Comparison of ENCODE assay signal across 1 cellular context in the genomic region with DNA sequence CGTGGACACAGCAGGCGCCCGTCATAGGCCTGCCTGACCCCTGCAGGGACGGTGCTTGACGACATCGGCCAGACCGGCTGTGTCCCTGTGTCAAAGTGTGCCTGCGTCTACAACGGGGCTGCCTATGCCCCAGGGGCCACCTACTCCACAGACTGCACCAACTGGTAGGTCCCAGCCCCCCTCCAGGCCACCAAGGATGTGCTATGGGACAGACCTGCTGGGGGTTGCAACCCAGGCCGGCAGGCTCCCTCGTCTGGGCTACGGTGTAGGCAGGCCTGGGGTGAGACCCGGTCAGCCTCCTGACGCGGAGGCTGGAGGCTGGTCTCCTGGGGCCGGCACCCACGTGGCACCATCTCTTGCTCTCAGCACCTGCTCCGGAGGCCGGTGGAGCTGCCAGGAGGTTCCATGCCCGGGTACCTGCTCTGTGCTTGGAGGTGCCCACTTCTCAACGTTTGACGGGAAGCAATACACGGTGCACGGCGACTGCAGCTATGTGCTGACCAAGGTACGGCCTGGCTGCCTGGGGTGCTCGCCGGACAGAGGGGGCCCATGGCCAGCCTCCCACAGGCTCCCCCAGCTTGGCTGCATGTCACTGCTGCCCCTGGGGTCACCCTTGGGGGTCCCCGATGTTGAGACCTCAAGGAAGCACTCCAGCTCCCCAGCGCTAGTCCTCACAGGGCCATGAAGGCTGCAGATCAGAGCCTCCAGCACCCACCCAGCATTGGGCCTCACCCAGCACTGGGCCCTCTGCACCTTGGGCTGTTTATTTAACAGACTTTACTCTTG.
TF ChIP-seq lines count a peak whose summit lies in the region.

No MANE protein-coding gene starts in this region.

TF ChIP-seq in HepG2, 621 proteins besides CTCF, POLR2A, EP300 and RAD21:
- TF ChIP-seq, protein P1, sequence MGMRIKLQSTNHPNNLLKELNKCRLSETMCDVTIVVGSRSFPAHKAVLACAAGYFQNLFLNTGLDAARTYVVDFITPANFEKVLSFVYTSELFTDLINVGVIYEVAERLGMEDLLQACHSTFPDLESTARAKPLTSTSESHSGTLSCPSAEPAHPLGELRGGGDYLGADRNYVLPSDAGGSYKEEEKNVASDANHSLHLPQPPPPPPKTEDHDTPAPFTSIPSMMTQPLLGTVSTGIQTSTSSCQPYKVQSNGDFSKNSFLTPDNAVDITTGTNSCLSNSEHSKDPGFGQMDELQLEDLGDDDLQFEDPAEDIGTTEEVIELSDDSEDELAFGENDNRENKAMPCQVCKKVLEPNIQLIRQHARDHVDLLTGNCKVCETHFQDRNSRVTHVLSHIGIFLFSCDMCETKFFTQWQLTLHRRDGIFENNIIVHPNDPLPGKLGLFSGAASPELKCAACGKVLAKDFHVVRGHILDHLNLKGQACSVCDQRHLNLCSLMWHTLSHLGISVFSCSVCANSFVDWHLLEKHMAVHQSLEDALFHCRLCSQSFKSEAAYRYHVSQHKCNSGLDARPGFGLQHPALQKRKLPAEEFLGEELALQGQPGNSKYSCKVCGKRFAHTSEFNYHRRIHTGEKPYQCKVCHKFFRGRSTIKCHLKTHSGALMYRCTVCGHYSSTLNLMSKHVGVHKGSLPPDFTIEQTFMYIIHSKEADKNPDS (CRISPR knock-in tag; IDR thresholded peaks at IDR 0.05) = no peak
- TF ChIP-seq SIN3B (IDR thresholded peaks at IDR 0.05; ENCODE audit: low read length) (no peak), FOSL1 (CRISPR knock-in tag; IDR thresholded peaks at IDR 0.05; ENCODE audit: borderline replicate concordance) (no peak), HOXA7 (CRISPR knock-in tag; IDR thresholded peaks at IDR 0.05) (no peak), ZNF17 (CRISPR knock-in tag; IDR thresholded peaks at IDR 0.05) (no peak), NFE2L2 (IDR thresholded peaks at IDR 0.05; ENCODE audit: low read length) (no peak), NR1H2 (CRISPR knock-in tag; IDR thresholded peaks at IDR 0.05; ENCODE audit: borderline replicate concordance, low read depth) (no peak), ZNF180 (CRISPR knock-in tag; IDR thresholded peaks at IDR 0.05; ENCODE audit: borderline replicate concordance, low read depth) (no peak), ZNF772 (CRISPR knock-in tag; IDR thresholded peaks at IDR 0.05) (no peak), THAP8 (CRISPR knock-in tag; IDR thresholded peaks at IDR 0.05; ENCODE audit: borderline replicate concordance) (no peak), HNRNPK (IDR thresholded peaks at IDR 0.05; ENCODE audit: low read depth, low read length, poor library complexity, severe bottlenecking) (no peak), IKZF4 (CRISPR knock-in tag; IDR thresholded peaks at IDR 0.05; ENCODE audit: borderline replicate concordance, low read depth, not compliant biosample characterization) (no peak), CCAR2 (optimal IDR thresholded peaks at IDR 0.05; ENCODE audit: low read depth, low read length) (no peak)
- TF ChIP-seq, protein P2, sequence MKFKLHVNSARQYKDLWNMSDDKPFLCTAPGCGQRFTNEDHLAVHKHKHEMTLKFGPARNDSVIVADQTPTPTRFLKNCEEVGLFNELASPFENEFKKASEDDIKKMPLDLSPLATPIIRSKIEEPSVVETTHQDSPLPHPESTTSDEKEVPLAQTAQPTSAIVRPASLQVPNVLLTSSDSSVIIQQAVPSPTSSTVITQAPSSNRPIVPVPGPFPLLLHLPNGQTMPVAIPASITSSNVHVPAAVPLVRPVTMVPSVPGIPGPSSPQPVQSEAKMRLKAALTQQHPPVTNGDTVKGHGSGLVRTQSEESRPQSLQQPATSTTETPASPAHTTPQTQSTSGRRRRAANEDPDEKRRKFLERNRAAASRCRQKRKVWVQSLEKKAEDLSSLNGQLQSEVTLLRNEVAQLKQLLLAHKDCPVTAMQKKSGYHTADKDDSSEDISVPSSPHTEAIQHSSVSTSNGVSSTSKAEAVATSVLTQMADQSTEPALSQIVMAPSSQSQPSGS (CRISPR knock-in tag; IDR thresholded peaks at IDR 0.05) = no peak
TF ChIP-seq in HepG2: peak in this region for 0.
